Comparison of ENCODE assay signal across 8 cellular contexts in genomic region chr10:49187950-49188761, GRCh38. TPM values are rescaled to one million over a fixed set of nuclear protein-coding genes. Genes with fewer than 3 reads are reported as not detected.
DNase-seq lines count a peak whose midpoint lies in the region; ATAC-seq lines count a peak whose summit lies in the region.

TSS of gene TMEM273 (minus strand) at chr10:49188391. CDS start at chr10:49188336, 55 bp downstream.

- H3K27me3 Mint-ChIP-seq in CD8-positive, alpha-beta memory T cell, result peaks cover 9 to 14% of the 10 kb centered on the region in 2 donors
- peaks cover 17% of the 10 kb centered on the region for H3K27me3 Mint-ChIP-seq in activated CD4-positive, alpha-beta memory T cell treated with anti-CD3 and anti-CD28 coated beads for 36 hours

- 22% methylated on average over 9 of the region's 9 CpGs for WGBS in right cardiac atrium

- no peaks in the 10 kb centered on the region for H3K36me3 Mint-ChIP-seq in CD8-positive, alpha-beta memory T cell
- H3K36me3 Mint-ChIP-seq in activated CD4-positive, alpha-beta memory T cell treated with anti-CD3 and anti-CD28 coated beads for 36 hours, result peaks cover 26% of the 10 kb centered on the region

- peaks cover 13% of the 10 kb centered on the region for H3K4me1 ChIP-seq in CD8-positive, alpha-beta memory T cell (ENCODE audit: insufficient read depth, low read length)
- H3K4me1 ChIP-seq in right cardiac atrium (ENCODE audit: control insufficient read depth, insufficient read depth, low read length), result peaks cover 13% of the 10 kb centered on the region
- no peaks in the 10 kb centered on the region for H3K4me1 ChIP-seq in HAP-1

- H3K9me3 ChIP-seq in CD8-positive, alpha-beta memory T cell (ENCODE audit: low read length), result no peaks in the 10 kb centered on the region
- H3K9me3 ChIP-seq in right cardiac atrium (ENCODE audit: control insufficient read depth, low read length) (no peaks in the 10 kb centered on the region), HAP-1 (no peaks in the 10 kb centered on the region)

- no peaks in the 10 kb centered on the region for H3K36me3 ChIP-seq in CD8-positive, alpha-beta memory T cell (ENCODE audit: insufficient read depth, low read length)
- H3K36me3 ChIP-seq in HAP-1 (replicated peaks), result no peaks in the 10 kb centered on the region

- H3K27ac ChIP-seq in CD8-positive, alpha-beta memory T cell (ENCODE audit: low read depth, low read length), result peak within 1 kb of the TSS; percentile 68
- H3K27ac ChIP-seq in right cardiac atrium (ENCODE audit: low read length), result peak within 1 kb of the TSS; percentile 79

- no peaks in the 10 kb centered on the region for H3K27me3 ChIP-seq in CD8-positive, alpha-beta memory T cell (ENCODE audit: insufficient read depth, low read length, poor library complexity, severe bottlenecking)
- no peaks in the 10 kb centered on the region for H3K27me3 ChIP-seq in right cardiac atrium (ENCODE audit: control insufficient read depth, insufficient read depth)
- no peaks in the 10 kb centered on the region for H3K27me3 ChIP-seq in HAP-1 (ENCODE audit: low read depth)

- H3K4me3 ChIP-seq in CD8-positive, alpha-beta memory T cell (ENCODE audit: low read length), result peak within 1 kb of the TSS; percentile 27
- H3K4me3 ChIP-seq in right cardiac atrium (ENCODE audit: low read length) (peak within 1 kb of the TSS; percentile 12), HAP-1 (no peak within 1 kb of the TSS)

- POLR2A ChIA-PET in CD8-positive, alpha-beta memory T cell (lab: Charles Lee), result no interaction called here
- POLR2A ChIA-PET in activated CD4-positive, alpha-beta memory T cell treated with anti-CD3 and anti-CD28 coated beads for 36 hours (lab: Charles Lee), result interaction anchor here (0.6 to 4.4 kb wide), 3 partner anchors 9 to 531 kb away, joined by 3 to 77 read pairs (median 3); no protein-coding TSS in a partner anchor

- CTCF ChIA-PET in CD8-positive, alpha-beta memory T cell (lab: Charles Lee), result no interaction called here
- CTCF ChIA-PET in activated CD4-positive, alpha-beta memory T cell treated with anti-CD3 and anti-CD28 coated beads for 36 hours (lab: Charles Lee), result interaction anchor here (0.9 to 1.4 kb wide), 2 partner anchors 24 to 219 kb away, joined by 3 read pairs; no protein-coding TSS in a partner anchor

- H3K9me3 Mint-ChIP-seq in CD8-positive, alpha-beta memory T cell, result no peaks in the 10 kb centered on the region
- H3K9me3 Mint-ChIP-seq in activated CD4-positive, alpha-beta memory T cell treated with anti-CD3 and anti-CD28 coated beads for 36 hours, result no peaks in the 10 kb centered on the region

- H3K4me1 Mint-ChIP-seq in CD8-positive, alpha-beta memory T cell, result peaks cover 48 to 52% (median 50%) of the 10 kb centered on the region in 3 donors
- H3K4me1 Mint-ChIP-seq in activated CD4-positive, alpha-beta memory T cell treated with anti-CD3 and anti-CD28 coated beads for 36 hours (ENCODE audit: low read depth), result peaks cover 38% of the 10 kb centered on the region

- intact Hi-C loops in activated CD4-positive, alpha-beta memory T cell treated with anti-CD3 and anti-CD28 coated beads for 36 hours (cut with micrococcal nuclease), result loop anchor here (10.0 kb wide), 1 partner anchor 317 kb away; no protein-coding TSS in a partner anchor
- intact Hi-C loops in right cardiac atrium (cut with DNase I), result no loop called here

- peak within 1 kb of the TSS; percentile 47 to 88 (median 74) for H3K4me3 Mint-ChIP-seq in CD8-positive, alpha-beta memory T cell
- H3K4me3 Mint-ChIP-seq in activated CD4-positive, alpha-beta memory T cell treated with anti-CD3 and anti-CD28 coated beads for 36 hours, result peak within 1 kb of the TSS; percentile 76

- ATAC-seq in GM19395 (IDR thresholded peaks at IDR 0.05; ENCODE audit: unreplicated experiment), result peak; percentile 78
- ATAC-seq in HG03460 (IDR thresholded peaks at IDR 0.05; ENCODE audit: unreplicated experiment), result peak; percentile 73
- peak; percentile 97 to 98 for ATAC-seq in right cardiac atrium

- in situ Hi-C loops in HAP-1 (cut with MboI; ENCODE audit: low sequenced_read_pairs), result no loop called here

- H3K27ac Mint-ChIP-seq in CD8-positive, alpha-beta memory T cell, result peak within 1 kb of the TSS; percentile 58 to 97 (median 82)
- peak within 1 kb of the TSS; percentile 86 for H3K27ac Mint-ChIP-seq in activated CD4-positive, alpha-beta memory T cell treated with anti-CD3 and anti-CD28 coated beads for 36 hours

- no peak for DNase-seq in CD8-positive, alpha-beta memory T cell
- peak; percentile 73 for DNase-seq in activated CD4-positive, alpha-beta memory T cell treated with anti-CD3 and anti-CD28 coated beads for 36 hours
- DNase-seq in right cardiac atrium (peak; percentile 82 to 93 (median 92)), HAP-1 (ENCODE audit: low spot score in 2 of 2) (no peak)
- DNase-seq in stimulated activated CD8-positive, alpha-beta memory T cell treated with anti-CD3 and anti-CD28 coated beads, Interleukin-4, amount 100 ng/mL, for 48 hours, result peak; percentile 58
- no peak for DNase-seq in effector CD4-positive, alpha-beta T cell

RNA-seq across cellular contexts. Expression of gene TMEM273, which starts in this region (rescaled TPM):
- total RNA-seq in CD8-positive, alpha-beta memory T cell, result 10 to 100 TPM; 58.0 to 60.2 TPM
- polyA plus RNA-seq in CD8-positive, alpha-beta memory T cell, result 51.7 TPM
- 100 to 1,000 TPM; 106 to 108 TPM for total RNA-seq in activated CD4-positive, alpha-beta memory T cell treated with anti-CD3 and anti-CD28 coated beads for 36 hours
- total RNA-seq in right cardiac atrium, result 10 to 100 TPM in 3 of 4 donors, 1 to 10 TPM in 1; 9.6 to 36.9 (median 24.2) TPM
- polyA plus RNA-seq in right cardiac atrium, result 23.6 TPM

Comparison
In these comparisons a context has a peak if more than half of its experiments do, and no peak if none do; other contexts are left out.
1. DNase-seq: peak in activated CD4-positive, alpha-beta memory T cell treated with anti-CD3 and anti-CD28 coated beads for 36 hours (single experiment), right cardiac atrium (3 of 3) and stimulated activated CD8-positive, alpha-beta memory T cell treated with anti-CD3 and anti-CD28 coated beads, Interleukin-4, amount 100 ng/mL, for 48 hours (single experiment); none in CD8-positive, alpha-beta memory T cell (0 of 5), effector CD4-positive, alpha-beta T cell (single experiment) and HAP-1 (0 of 2).
2. Peak in every context shown above with its lines, with median percentiles within 50 percentile points of each other: ATAC-seq.